In the genomic region with DNA sequence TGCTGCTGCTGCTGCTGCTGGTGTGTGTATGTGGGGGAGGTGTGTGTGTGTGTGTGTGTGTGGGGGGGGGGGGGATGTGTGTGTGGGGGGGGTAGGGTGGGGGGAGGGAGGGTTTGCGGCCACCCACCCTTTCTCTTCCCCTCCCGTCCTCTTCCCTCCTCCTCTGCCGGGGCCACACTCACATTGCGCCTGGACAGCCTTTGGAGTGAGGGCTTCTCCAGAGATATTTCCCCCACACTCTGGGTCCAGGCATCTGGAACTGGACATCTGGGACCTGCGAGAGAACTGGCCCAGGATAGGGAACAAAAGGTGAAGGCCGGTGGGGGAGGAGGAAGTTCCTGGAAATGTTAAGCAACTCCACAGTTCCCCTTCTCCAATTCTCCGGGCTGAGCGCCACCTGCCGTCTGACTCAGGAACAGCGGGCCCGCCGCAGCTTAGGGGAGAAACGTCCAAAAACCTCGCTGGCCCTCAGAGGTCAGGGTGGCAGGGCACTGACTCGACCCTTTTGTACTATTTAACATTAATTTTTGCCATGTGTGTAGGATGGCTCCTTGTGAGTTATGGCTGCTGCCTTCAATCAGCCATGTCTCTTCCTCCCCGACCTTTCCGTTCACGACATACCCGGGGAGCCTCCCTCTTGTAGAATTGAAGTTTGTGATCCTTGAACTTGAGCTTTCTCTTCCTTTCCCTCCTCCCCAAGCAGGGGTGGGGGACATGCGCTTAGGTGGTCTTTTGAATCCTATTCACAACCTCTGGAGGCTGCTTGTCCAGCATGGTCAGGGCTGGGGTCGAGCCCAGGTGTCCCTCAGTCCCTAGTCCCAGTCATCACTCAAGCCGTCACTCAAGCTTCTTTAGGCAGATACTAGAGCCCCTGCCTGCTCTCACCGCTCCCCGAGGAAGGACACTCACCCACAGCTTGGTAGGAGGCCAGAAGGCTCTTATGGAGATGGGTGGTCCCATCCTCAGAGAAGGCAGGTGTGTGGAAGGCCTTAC, we compare ENCODE assay signal across 8 cellular contexts. TPM values are rescaled to one million over a fixed set of nuclear protein-coding genes. Genes with fewer than 3 reads are reported as not detected.
DNase-seq lines count a peak whose midpoint lies in the region; ATAC-seq and TF ChIP-seq lines count a peak whose summit lies in the region.

A gene with protein sequence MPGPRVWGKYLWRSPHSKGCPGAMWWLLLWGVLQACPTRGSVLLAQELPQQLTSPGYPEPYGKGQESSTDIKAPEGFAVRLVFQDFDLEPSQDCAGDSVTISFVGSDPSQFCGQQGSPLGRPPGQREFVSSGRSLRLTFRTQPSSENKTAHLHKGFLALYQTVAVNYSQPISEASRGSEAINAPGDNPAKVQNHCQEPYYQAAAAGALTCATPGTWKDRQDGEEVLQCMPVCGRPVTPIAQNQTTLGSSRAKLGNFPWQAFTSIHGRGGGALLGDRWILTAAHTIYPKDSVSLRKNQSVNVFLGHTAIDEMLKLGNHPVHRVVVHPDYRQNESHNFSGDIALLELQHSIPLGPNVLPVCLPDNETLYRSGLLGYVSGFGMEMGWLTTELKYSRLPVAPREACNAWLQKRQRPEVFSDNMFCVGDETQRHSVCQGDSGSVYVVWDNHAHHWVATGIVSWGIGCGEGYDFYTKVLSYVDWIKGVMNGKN (minus strand): TSS at position 287 of the 993 bp plus-strand sequence. CDS start 34 bp downstream, at position 253.

- TF ChIP-seq CTCF in lower lobe of right lung (IDR thresholded peaks at IDR 0.05): peak; percentile 99

- peaks cover 6% of the 10 kb centered on the region for H3K4me1 ChIP-seq in ectodermal cell (ENCODE audit: control insufficient read depth, insufficient read depth, low read length)
- H3K4me1 ChIP-seq in lower lobe of right lung: peaks cover 42% of the 10 kb centered on the region

- H3K27ac ChIP-seq in ectodermal cell (ENCODE audit: insufficient read depth, low read depth, low read length, poor library complexity, severe bottlenecking) (peak within 1 kb of the TSS; percentile 45), lower lobe of right lung (peak within 1 kb of the TSS; percentile 96)

- H3K27me3 ChIP-seq in ectodermal cell (ENCODE audit: control insufficient read depth, insufficient read depth, low read length, poor library complexity, severe bottlenecking): peaks cover 3% of the 10 kb centered on the region
- H3K27me3 ChIP-seq in lower lobe of right lung (ENCODE audit: low read depth): no peaks in the 10 kb centered on the region

- H3K9me3 ChIP-seq in ectodermal cell (ENCODE audit: control insufficient read depth, low read length) (no peaks in the 10 kb centered on the region), lower lobe of right lung (no peaks in the 10 kb centered on the region)

- ATAC-seq in HG03280 (IDR thresholded peaks at IDR 0.05; ENCODE audit: unreplicated experiment) (peak; percentile 39), lower lobe of right lung (peak; percentile 83 to 91), HG02852 (IDR thresholded peaks at IDR 0.05; ENCODE audit: unreplicated experiment) (no peak)

- peaks cover 14% of the 10 kb centered on the region for H3K9me3 Mint-ChIP-seq in activated CD4-positive, alpha-beta memory T cell treated with anti-CD3 and anti-CD28 coated beads, Interleukin-2, amount 10 ng/mL, durations not matched to agents 7 days and 5 days

- H3K4me3 ChIP-seq in ectodermal cell (ENCODE audit: insufficient read depth, low read depth, low read length) (peak within 1 kb of the TSS; percentile 50), lower lobe of right lung (peak within 1 kb of the TSS; percentile 73)

- peak within 1 kb of the TSS; percentile 91 for H3K4me3 Mint-ChIP-seq in activated CD4-positive, alpha-beta memory T cell treated with anti-CD3 and anti-CD28 coated beads, Interleukin-2, amount 10 ng/mL, durations not matched to agents 7 days and 5 days

- CTCF ChIA-PET in activated CD4-positive, alpha-beta memory T cell treated with anti-CD3 and anti-CD28 coated beads, Interleukin-2, amount 10 ng/mL, durations not matched to agents 7 days and 5 days (lab: Charles Lee): interaction anchor here (0.8 to 3.7 kb wide), 24 partner anchors 8 to 257 kb away, joined by 3 to 41 read pairs (median 4); a partner anchor contains a TSS

- H3K4me1 Mint-ChIP-seq in activated CD4-positive, alpha-beta memory T cell treated with anti-CD3 and anti-CD28 coated beads, Interleukin-2, amount 10 ng/mL, durations not matched to agents 7 days and 5 days: peaks cover 62% of the 10 kb centered on the region

- WGBS in ectodermal cell, 2 experiments: 33% methylated on average over 23 to 24 of the region's 24 CpGs

- peaks cover 51% of the 10 kb centered on the region for H3K36me3 Mint-ChIP-seq in activated CD4-positive, alpha-beta memory T cell treated with anti-CD3 and anti-CD28 coated beads, Interleukin-2, amount 10 ng/mL, durations not matched to agents 7 days and 5 days (ENCODE audit: low read depth)

- DNase-seq in DMS79 (lab: John Stamatoyannopoulos, UW): peak; percentile 68
- peak; percentile 73 for DNase-seq in NCI-H774 (lab: John Stamatoyannopoulos, UW)
- peak; percentile 83 for DNase-seq in activated CD4-positive, alpha-beta memory T cell treated with anti-CD3 and anti-CD28 coated beads, Interleukin-2, amount 10 ng/mL, durations not matched to agents 7 days and 5 days
- DNase-seq in lower lobe of right lung: peak; percentile 92
- peak; percentile 84 to 87 for DNase-seq in stimulated activated CD4-positive, alpha-beta T cell treated with anti-CD3 and anti-CD28 coated beads, Interleukin-4, amount 100 ng/mL, for 48 hours (ENCODE audit: low read depth in 2 of 2)

- intact Hi-C loops in lower lobe of right lung (cut with DNase I): no loop called here

- H3K27ac Mint-ChIP-seq in activated CD4-positive, alpha-beta memory T cell treated with anti-CD3 and anti-CD28 coated beads, Interleukin-2, amount 10 ng/mL, durations not matched to agents 7 days and 5 days: peak within 1 kb of the TSS; percentile 94

- no peaks in the 10 kb centered on the region for H3K27me3 Mint-ChIP-seq in activated CD4-positive, alpha-beta memory T cell treated with anti-CD3 and anti-CD28 coated beads, Interleukin-2, amount 10 ng/mL, durations not matched to agents 7 days and 5 days

- POLR2A ChIA-PET in activated CD4-positive, alpha-beta memory T cell treated with anti-CD3 and anti-CD28 coated beads, Interleukin-2, amount 10 ng/mL, durations not matched to agents 7 days and 5 days (lab: Charles Lee): interaction anchor here (0.9 to 8.3 kb wide), 26 partner anchors 13 to 639 kb away, joined by 3 to 168 read pairs (median 6); a partner anchor contains a TSS

- H3K36me3 ChIP-seq in ectodermal cell (ENCODE audit: control insufficient read depth, insufficient read depth, low read length): no peaks in the 10 kb centered on the region
- H3K36me3 ChIP-seq in lower lobe of right lung: peaks cover 7% of the 10 kb centered on the region

RNA-seq across cellular contexts. Expression of the gene that starts here (rescaled TPM):
- 10 to 100 TPM; 26.5 to 28.8 TPM for total RNA-seq in activated CD4-positive, alpha-beta memory T cell treated with anti-CD3 and anti-CD28 coated beads, Interleukin-2, amount 10 ng/mL, durations not matched to agents 7 days and 5 days
- polyA plus RNA-seq in ectodermal cell (2013, experiment 1 of 4): 19.0 TPM
- 21.3 TPM for polyA plus RNA-seq in ectodermal cell (2013, experiment 2 of 4)
- polyA plus RNA-seq in ectodermal cell (2013, experiment 3 of 4): 12.7 TPM
- polyA plus RNA-seq in ectodermal cell (2013, experiment 4 of 4): 18.3 TPM
- 80.5 TPM for total RNA-seq in lower lobe of right lung
